Comparison of ENCODE assay signal across 8 cellular contexts in genomic region chr7:135801045-135801693, GRCh38. TPM values are rescaled to one million over a fixed set of nuclear protein-coding genes. Genes with fewer than 3 reads are reported as not detected.
A peak's percentile ranks its signal among the peaks of the same experiment; 100 is the strongest.
DNase-seq lines count a peak whose midpoint lies in the region; ATAC-seq and TF ChIP-seq lines count a peak whose summit lies in the region.

No MANE protein-coding gene starts in this region.

- peaks cover 6% of the 10 kb centered on the region for H3K4me1 ChIP-seq in A673 (ENCODE audit: insufficient read depth, low read length, poor library complexity, severe bottlenecking)
- peaks cover 0 to 11% of the 10 kb centered on the region in 2 experiments; a peak in 1 of 4 replicates for H3K4me1 ChIP-seq in HCT116 (ENCODE audit: control insufficient read depth in 1 of 2, insufficient read depth in 2 of 2, low read length in 2 of 2)
- H3K4me1 ChIP-seq in endocrine pancreas (ENCODE audit: control insufficient read depth, insufficient read depth, low read length): no peaks in the 10 kb centered on the region
- no peaks in the 10 kb centered on the region for H3K4me1 ChIP-seq in uterus

- H3K27me3 ChIP-seq in A673 (replicated peaks; ENCODE audit: insufficient read depth, low read depth, low read length, poor library complexity): no peaks in the 10 kb centered on the region
- H3K27me3 ChIP-seq in HCT116 (ENCODE audit: insufficient read depth, low read length): no peaks in the 10 kb centered on the region
- H3K27me3 ChIP-seq in endocrine pancreas (ENCODE audit: control insufficient read depth, insufficient read depth, low read length): no peaks in the 10 kb centered on the region
- H3K27me3 ChIP-seq in uterus: no peaks in the 10 kb centered on the region

- H3K9me3 Mint-ChIP-seq in memory B cell: no peaks in the 10 kb centered on the region

- H3K4me3 Mint-ChIP-seq in memory B cell: peak overlapping the region; percentile 74

- TF ChIP-seq RAD21 in HCT116 (IDR thresholded peaks at IDR 0.05; ENCODE audit: low read depth): peak; percentile 98

- POLR2A ChIA-PET in A673 (lab: Charles Lee; ENCODE audit: low non-redundant PET): no interaction called here
- POLR2A ChIA-PET in HCT116 (lab: Charles Lee): no interaction called here

- H3K27ac ChIP-seq in A673 (ENCODE audit: low read depth, low read length, poor library complexity, severe bottlenecking) (no peak overlapping the region), HCT116 (ENCODE audit: low read depth, low read length) (no peak overlapping the region), SK-N-MC (peak overlapping the region; percentile 37), uterus (no peak overlapping the region)

- H3K4me1 Mint-ChIP-seq in memory B cell: peaks cover 5% of the 10 kb centered on the region

- no peaks in the 10 kb centered on the region for H3K36me3 Mint-ChIP-seq in memory B cell

- H3K9me2 ChIP-seq in HCT116 (ENCODE audit: insufficient read depth): no peaks in the 10 kb centered on the region

- no peak overlapping the region for H3K9ac ChIP-seq in HCT116 (ENCODE audit: low read length)
- no peak overlapping the region for H3K9ac ChIP-seq in SK-N-MC (ENCODE audit: insufficient read length)
- peak overlapping the region; percentile 44 for H3K9ac ChIP-seq in endocrine pancreas (ENCODE audit: control insufficient read depth, insufficient read depth, low read length)

- RAD21 ChIA-PET in HCT116 (lab: Charles Lee; ENCODE audit: low non-redundant PET in 1 of 2, low total read pairs in 2 of 2, uncharacterized antibody in 2 of 2, unreplicated experiment in 2 of 2): no interaction called here

- BruUV-seq in A673 (replicated peaks; lab: Mats Ljungman, UMichigan): no TSS peak
- no TSS peak for BruUV-seq in HCT116 (replicated peaks; lab: Mats Ljungman, UMichigan)

- CTCF ChIA-PET in A673 (lab: Charles Lee): interaction anchor here (0.6 kb wide), 1 partner anchor 1073 kb away, joined by 3 read pairs; no protein-coding TSS in a partner anchor
- CTCF ChIA-PET in HCT116 (lab: Charles Lee): interaction anchor here (1.1 to 1.5 kb wide), 2 partner anchors 128 to 527 kb away, joined by 3 to 4 read pairs; no protein-coding TSS in a partner anchor

- no peak overlapping the region for H3K27ac Mint-ChIP-seq in memory B cell

- H2AFZ ChIP-seq in HCT116 (ENCODE audit: low read depth, low read length, poor library complexity, severe bottlenecking): peak overlapping the region; percentile 93

- H3K4me3 ChIP-seq in A673 (ENCODE audit: low read depth, low read length, poor library complexity, severe bottlenecking): no peak overlapping the region
- no peak overlapping the region for H3K4me3 ChIP-seq in HCT116 (replicated peaks in 1 of 2; ENCODE audit: low read depth in 1 of 2, low read length in 2 of 2)
- H3K4me3 ChIP-seq in SK-N-MC: no peak overlapping the region
- no peak overlapping the region for H3K4me3 ChIP-seq in endocrine pancreas (ENCODE audit: control insufficient read depth, insufficient read depth, low read length)
- H3K4me3 ChIP-seq in uterus: no peak overlapping the region

- intact Hi-C loops in A673 (cut with micrococcal nuclease; ENCODE audit: unreplicated experiment) (loop anchor here (1.0 to 10.0 kb wide), 6 partner anchors 208 to 1791 kb away; no protein-coding TSS in a partner anchor), HCT116 (cut with micrococcal nuclease) (loop anchor here (1.0 to 10.0 kb wide), 4 partner anchors 208 to 1791 kb away; no protein-coding TSS in a partner anchor), uterus (cut with DNase I; ENCODE audit: low total_unique reads) (no loop called here)

- ATAC-seq in HCT116: peak; percentile 85
- ATAC-seq in memory B cell (ENCODE audit: low read depth): peak; percentile 79

- H3K79me2 ChIP-seq in HCT116 (ENCODE audit: insufficient read depth, low read length): no peaks in the 10 kb centered on the region

- H3K9me3 ChIP-seq in A673 (ENCODE audit: low read depth, low read length, poor library complexity, severe bottlenecking): no peaks in the 10 kb centered on the region
- no peaks in the 10 kb centered on the region for H3K9me3 ChIP-seq in HCT116 (ENCODE audit: control insufficient read depth in 1 of 2, insufficient read depth in 1 of 2, low read depth in 1 of 2, low read length in 2 of 2)
- no peaks in the 10 kb centered on the region for H3K9me3 ChIP-seq in SK-N-MC (ENCODE audit: low read depth, low read length)
- H3K9me3 ChIP-seq in endocrine pancreas (ENCODE audit: control insufficient read depth, low read length): no peaks in the 10 kb centered on the region
- H3K9me3 ChIP-seq in uterus: no peaks in the 10 kb centered on the region

- TF ChIP-seq POLR2A in HCT116 (IDR thresholded peaks at IDR 0.05; ENCODE audit: borderline replicate concordance, extremely low read depth, insufficient read depth, insufficient read length): no peak
- no peak for TF ChIP-seq POLR2A in uterus (IDR thresholded peaks at IDR 0.05)

- H4K20me1 ChIP-seq in HCT116 (ENCODE audit: insufficient read depth): no peaks in the 10 kb centered on the region

- H3K27me3 Mint-ChIP-seq in memory B cell: peaks cover 15% of the 10 kb centered on the region

- DNase-seq in A673 (ENCODE audit: low spot score) (peak; percentile 84), GDM1 (lab: John Stamatoyannopoulos, UW) (peak; percentile 38), HCT116 (ENCODE audit: low read depth, low spot score) (peak; percentile 58), NCI-H1092 (lab: John Stamatoyannopoulos, UW) (peak; percentile 89), SK-N-MC (ENCODE audit: low read depth, low spot score) (peak; percentile 75), memory B cell (ENCODE audit: low spot score in 2 of 2) (peak; percentile 41 to 64), uterus (no peak)

- TF ChIP-seq CTCF in A673 (conservative IDR thresholded peaks at IDR 0.05; ENCODE audit: low read depth, low read length) (peak; percentile 87), HCT116 (IDR thresholded peaks at IDR 0.05 in 2 of 3, conservative IDR thresholded peaks at IDR 0.05 in 1 of 3; ENCODE audit: borderline replicate concordance in 1 of 3, insufficient read depth in 1 of 3, low read depth in 2 of 3, low read length in 2 of 3) (peak; percentile 65 to 92 (median 84)), uterus (IDR thresholded peaks at IDR 0.05) (peak; percentile 67 to 83 (median 78))

- H3K36me3 ChIP-seq in A673 (ENCODE audit: insufficient read depth, low read length, poor library complexity, severe bottlenecking) (no peaks in the 10 kb centered on the region), HCT116 (ENCODE audit: control insufficient read depth in 1 of 2, insufficient read depth in 2 of 2, low read length in 2 of 2) (no peaks in the 10 kb centered on the region), SK-N-MC (ENCODE audit: insufficient read depth, low read length) (no peaks in the 10 kb centered on the region), endocrine pancreas (ENCODE audit: control insufficient read depth, insufficient read depth, low read length) (no peaks in the 10 kb centered on the region), uterus (no peaks in the 10 kb centered on the region)

- no peak overlapping the region for H3K4me2 ChIP-seq in HCT116 (ENCODE audit: low read length)

TF ChIP-seq in HCT116, 20 proteins besides CTCF, POLR2A, EP300 and RAD21:
- no peak for TF ChIP-seq EZH2 (IDR thresholded peaks at IDR 0.05)
- no peak for TF ChIP-seq CEBPB (IDR thresholded peaks at IDR 0.05; ENCODE audit: low read depth)
- TF ChIP-seq FOSL1 (IDR thresholded peaks at IDR 0.05; ENCODE audit: low read depth): no peak
- TF ChIP-seq EGR1 (IDR thresholded peaks at IDR 0.05; ENCODE audit: low read depth): no peak
- TF ChIP-seq CBX3 (IDR thresholded peaks at IDR 0.05; ENCODE audit: low read depth): 0 out of 2 replicates have a peak, but pooled peaks have one; percentile 22
- TF ChIP-seq SIN3A (IDR thresholded peaks at IDR 0.05; ENCODE audit: low read depth): no peak
- TF ChIP-seq REST (IDR thresholded peaks at IDR 0.05; ENCODE audit: low read depth): no peak
- TF ChIP-seq MAX (IDR thresholded peaks at IDR 0.05): 0 out of 2 replicates have a peak, but pooled peaks have one; percentile 20
- TF ChIP-seq ELF1 (IDR thresholded peaks at IDR 0.05; ENCODE audit: borderline replicate concordance, low read depth): no peak

RNA-seq across cellular contexts. Expression of gene FAM180A, which starts 52.6 kb away (rescaled TPM):
- not detected in 2 replicates for total RNA-seq in A673 (2021)
- total RNA-seq in HCT116 (2021; ENCODE audit: unreplicated experiment): 0.59 TPM
- 0.61 TPM in 1 of 2 replicates, not detected in the other for polyA plus RNA-seq in HCT116 (2012)
- total RNA-seq in uterus: 10 to 100 TPM in 1 of 4 donors, 1 to 10 TPM in 1, under 1 TPM in 1, not detected in 1; 0.51 to 12.6 (median 6.3) TPM

Comparison
In these comparisons a context has a peak if more than half of its experiments do, and no peak if none do; other contexts are left out.
1. DNase-seq: peak in A673 (single experiment), GDM1 (single experiment), HCT116 (single experiment), NCI-H1092 (single experiment), SK-N-MC (single experiment) and memory B cell (2 of 2); none in uterus (0 of 2).
2. Peak in every context shown above with its lines, with median percentiles within 50 percentile points of each other: CTCF ChIP-seq.